Comparison of ENCODE assay signal across 31 cellular contexts in genomic region chr11:109439684-109440083, GRCh38. TPM values are rescaled to one million over a fixed set of nuclear protein-coding genes. Genes with fewer than 3 reads are reported as not detected.
"Had no signal": no experiment of that assay in that cellular context is flagged by ENCODE, and none has a peak within 500 bp of the region (broad histone marks: within the 10 kb centered on the region; RNA-seq: fewer than 3 reads in every experiment).

No MANE protein-coding gene starts in this region.

- H3K9me3 ChIP-seq: Peyer's patch had no signal

- ATAC-seq: activated naive CD8-positive, alpha-beta T cell treated with anti-CD3 and anti-CD28 coated beads, Interleukin-2, amount 50 U/mL, for 24 hours; K562; PC-3 had no signal

- H3K36me3 ChIP-seq: brain microvascular endothelial cell, Peyer's patch had no signal

- H3K27ac ChIP-seq: brain microvascular endothelial cell, Peyer's patch, VCaP had no signal

- DNase-seq: activated B cell treated with CpG ODN at 0.5 μM for 24 hours; activated CD4-positive, alpha-beta memory T cell treated with anti-CD3 and anti-CD28 coated beads for 36 hours; activated CD4-positive, alpha-beta T cell treated with anti-CD3 and anti-CD28 coated beads for 4 hours; activated CD4-positive, alpha-beta T cell treated with anti-CD3 and anti-CD28 coated beads, Interleukin-2, amount 50 U/mL, for 1 hour; activated CD4-positive, CD25-positive, alpha-beta regulatory T cell treated with anti-CD3 and anti-CD28 coated beads, Interleukin-2, amount 50 U/mL, for 72 hours; activated CD8-positive, alpha-beta memory T cell treated with anti-CD3 and anti-CD28 coated beads, Interleukin-2, amount 50 U/mL, for 4 hours; activated effector memory CD4-positive, alpha-beta T cell treated with Interleukin-2 at 50 U/mL for 16 hours; activated naive CD4-positive, alpha-beta T cell treated with anti-CD3 and anti-CD28 coated beads, Interleukin-2, amount 10 ng/mL, durations not matched to agents 7 days and 5 days; activated naive CD8-positive, alpha-beta T cell treated with anti-CD3 and anti-CD28 coated beads, Interleukin-2, amount 50 U/mL, for 24 hours; activated T-cell treated with anti-CD3 and anti-CD28 coated beads, Interleukin-2, amount 50 U/mL, for 48 hours; brain microvascular endothelial cell; NCI-H1092 treated with DMSO at 0.1 percent for 48 hours; NCI-H1417; NCI-H146; NCI-H187; NCI-H2029 treated with DMSO at 0.1 percent for 48 hours; NCI-H2171 treated with DMSO at 0.1 percent for 48 hours; NCI-H2227 treated with DMSO at 0.1 percent for 48 hours; NCI-H524; NCI-H69; NCI-H82; NK-92 treated with Interleukin-12 subunit alpha and Interleukin-12 subunit beta, amount 100 ng/mL, for 24 hours; PC-3; Peyer's patch; RPMI8226; SW 1271; T-helper 1 cell; T-helper 2 cell; T-helper 9 cell had no signal

- H3K4me1 ChIP-seq: Peyer's patch had no signal

- H3K4me3 ChIP-seq: K562, Peyer's patch had no signal

- H3K27me3 ChIP-seq: brain microvascular endothelial cell, Peyer's patch had no signal

RNA-seq across cellular contexts. Expression of gene C11orf87, which starts 17.7 kb away (rescaled TPM):
- total RNA-seq: activated B cell treated with CpG ODN at 0.5 μM for 24 hours; activated CD4-positive, alpha-beta memory T cell treated with anti-CD3 and anti-CD28 coated beads for 36 hours; K562; PC-3; Peyer's patch had no signal
